12 cellular contexts compared by ENCODE assay signal in genomic region chr6:30480536-30481156, GRCh38. TPM values are rescaled to one million over a fixed set of nuclear protein-coding genes. Genes with fewer than 3 reads are reported as not detected.
DNase-seq lines count a peak whose midpoint lies in the region; ATAC-seq and TF ChIP-seq lines count a peak whose summit lies in the region.
"Had no signal": no experiment of that assay in that cellular context is flagged by ENCODE, and none has a peak within 500 bp of the region (broad histone marks: within the 10 kb centered on the region; RNA-seq: fewer than 3 reads in every experiment).

No MANE protein-coding gene starts in this region.

- peaks cover 57% of the 10 kb centered on the region for H3K27me3 ChIP-seq in BE2C

- no peaks in the 10 kb centered on the region for H3K9me3 ChIP-seq in BE2C

- in situ Hi-C loops in GM13976 (cut with MboI; ENCODE audit: low sequenced_read_pairs, unreplicated experiment), result no loop called here

- TF ChIP-seq CTCF in GM13976 (IDR thresholded peaks at IDR 0.05; ENCODE audit: borderline replicate concordance, control extremely low read depth, extremely low read depth, insufficient read depth, missing control alignments), result no peak
- TF ChIP-seq CTCF in coronary artery (IDR thresholded peaks at IDR 0.05), result no peak
- TF ChIP-seq CTCF in BE2C (IDR thresholded peaks at IDR 0.05; ENCODE audit: low read depth, low read length), result no peak

- H3K4me1 ChIP-seq in BE2C, result no peaks in the 10 kb centered on the region

- H3K36me3 ChIP-seq in BE2C, result no peaks in the 10 kb centered on the region
- H3K36me3 ChIP-seq: thoracic aorta had no signal

- H3K4me3 ChIP-seq in coronary artery (no peak overlapping the region), BE2C (ENCODE audit: low read depth, low read length) (no peak overlapping the region)
- H3K4me3 ChIP-seq: smooth muscle cell, thoracic aorta had no signal

- peak; percentile 26 for DNase-seq in A172 (ENCODE audit: low spot score)
- peak; percentile 24 for DNase-seq in GM13976 (ENCODE audit: low spot score)
- DNase-seq in T-helper 22 cell (ENCODE audit: low read depth), result peak; percentile 68
- DNase-seq in coronary artery (ENCODE audit: low spot score), result peak; percentile 69
- DNase-seq in NCI-H1436 treated with DMSO at 0.1 percent for 48 hours (lab: John Stamatoyannopoulos, UW), result no peak
- no peak for DNase-seq in erythroblast (lab: John Stamatoyannopoulos, UW)
- DNase-seq in BE2C, result no peak
- DNase-seq: mesenchymal stem cell had no signal

- TF ChIP-seq POLR2A in erythroblast (IDR thresholded peaks at IDR 0.05; ENCODE audit: low read length), result no peak

- no peak overlapping the region for H3K27ac ChIP-seq in coronary artery
- H3K27ac ChIP-seq: epithelial cell of prostate, thoracic aorta had no signal

- no peak for ATAC-seq in GM21576 (IDR thresholded peaks at IDR 0.05; ENCODE audit: unreplicated experiment)

RNA-seq across cellular contexts. Expression of gene HLA-E, which starts 8.7 kb away (rescaled TPM):
- total RNA-seq in A172 (2014; rRNA removed; shearing (Covaris generic)), result 86.1 and 89.5 TPM in 2 replicates
- 3.1 TPM for polyA plus RNA-seq in BE2C (2012; ENCODE audit: insufficient read depth, insufficient read length, low read depth)

Comparison
In these comparisons a context has a peak if more than half of its experiments do, and no peak if none do; other contexts are left out.
1. DNase-seq: peak in A172 (single experiment), GM13976 (single experiment), T-helper 22 cell (single experiment) and coronary artery (single experiment); none in NCI-H1436 treated with DMSO at 0.1 percent for 48 hours (single experiment), erythroblast (0 of 2) and BE2C (single experiment).